Comparison of ENCODE assay signal across 8 cellular contexts in genomic region chr4:185183622-185184281, GRCh38. TPM values are rescaled to one million over a fixed set of nuclear protein-coding genes. Genes with fewer than 3 reads are reported as not detected.
DNase-seq lines count a peak whose midpoint lies in the region; ATAC-seq, FAIRE-seq and TF ChIP-seq lines count a peak whose summit lies in the region.

No MANE protein-coding gene starts in this region.

- no peaks in the 10 kb centered on the region for H3K27me3 Mint-ChIP-seq in chondrocyte (ENCODE audit: low read depth)

- H3K4me1 Mint-ChIP-seq in chondrocyte (ENCODE audit: low read depth), result peaks cover 25% of the 10 kb centered on the region

- H3K36me3 Mint-ChIP-seq in chondrocyte (ENCODE audit: low read depth), result peaks cover 3% of the 10 kb centered on the region

- FAIRE-seq in G401.6 (lab: Jason Lieb, UNC), result peak; percentile 96

- ATAC-seq in HG03280 (IDR thresholded peaks at IDR 0.05; ENCODE audit: unreplicated experiment), result peak; percentile 60
- no peak for ATAC-seq in HG03521 (IDR thresholded peaks at IDR 0.05; ENCODE audit: unreplicated experiment)

- H3K4me3 Mint-ChIP-seq in chondrocyte (ENCODE audit: unreplicated experiment), result no peak overlapping the region

- DNase-seq in NCI-H446 treated with DMSO at 0.1 percent for 48 hours (lab: John Stamatoyannopoulos, UW), result peak; percentile 69
- peak; percentile 52 for DNase-seq in activated CD4-positive, alpha-beta T cell treated with anti-CD3 and anti-CD28 coated beads for 1 hour
- no peak for DNase-seq in chondrocyte (ENCODE audit: low spot score)
- peak; percentile 87 for DNase-seq in left kidney (ENCODE audit: low read depth, low spot score)
- peak; percentile 83 for DNase-seq in stimulated activated CD4-positive, alpha-beta T cell treated with anti-CD3 and anti-CD28 coated beads, Interleukin-4, amount 100 ng/mL, for 24 hours

- H3K9me3 Mint-ChIP-seq in chondrocyte (ENCODE audit: low read depth), result no peaks in the 10 kb centered on the region

- H3K27ac Mint-ChIP-seq in chondrocyte (ENCODE audit: unreplicated experiment), result no peak overlapping the region

- TF ChIP-seq CTCF in chondrocyte (IDR thresholded peaks at IDR 0.05), result peak; percentile 95

RNA-seq across cellular contexts. Expression of gene CFAP97, which starts 20.0 kb away (rescaled TPM):
- 48.5 to 53.1 TPM (median 50.1 TPM) in 3 replicates for total RNA-seq in chondrocyte

RNA-seq across cellular contexts. Expression of gene SNX25, which starts 25.6 kb away (rescaled TPM):
- 53.5 to 57.5 TPM (median 53.6 TPM) in 3 replicates for total RNA-seq in chondrocyte

RNA-seq across cellular contexts. Expression of gene SLC25A4, which starts 40.7 kb away (rescaled TPM):
- 48.9 to 61.5 TPM (median 61.0 TPM) in 3 replicates for total RNA-seq in chondrocyte
